2 cellular contexts compared by ENCODE assay signal in the genomic region with DNA sequence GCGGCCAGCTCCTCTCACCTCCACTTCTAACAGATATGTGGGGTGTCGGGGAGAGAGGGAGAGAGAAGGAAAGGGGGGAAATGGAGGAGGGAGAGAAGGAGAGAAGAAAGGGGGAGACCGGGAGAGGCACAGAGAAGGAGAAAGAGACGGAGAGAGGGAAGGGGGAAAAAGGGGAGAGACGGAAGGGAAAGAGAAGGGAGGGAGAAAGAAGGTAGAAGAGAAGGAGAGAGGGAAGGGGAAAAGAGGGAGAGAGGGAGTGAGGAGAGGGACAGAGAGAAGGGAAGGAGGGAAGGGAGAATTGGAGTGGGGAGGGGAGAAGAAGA.
TF ChIP-seq lines count a peak whose summit lies in the region.

No MANE protein-coding gene starts in this region.

TF ChIP-seq in GM23338, 12 proteins besides CTCF, POLR2A, EP300 and RAD21 (continued from another document):
- TF ChIP-seq, protein P1, sequence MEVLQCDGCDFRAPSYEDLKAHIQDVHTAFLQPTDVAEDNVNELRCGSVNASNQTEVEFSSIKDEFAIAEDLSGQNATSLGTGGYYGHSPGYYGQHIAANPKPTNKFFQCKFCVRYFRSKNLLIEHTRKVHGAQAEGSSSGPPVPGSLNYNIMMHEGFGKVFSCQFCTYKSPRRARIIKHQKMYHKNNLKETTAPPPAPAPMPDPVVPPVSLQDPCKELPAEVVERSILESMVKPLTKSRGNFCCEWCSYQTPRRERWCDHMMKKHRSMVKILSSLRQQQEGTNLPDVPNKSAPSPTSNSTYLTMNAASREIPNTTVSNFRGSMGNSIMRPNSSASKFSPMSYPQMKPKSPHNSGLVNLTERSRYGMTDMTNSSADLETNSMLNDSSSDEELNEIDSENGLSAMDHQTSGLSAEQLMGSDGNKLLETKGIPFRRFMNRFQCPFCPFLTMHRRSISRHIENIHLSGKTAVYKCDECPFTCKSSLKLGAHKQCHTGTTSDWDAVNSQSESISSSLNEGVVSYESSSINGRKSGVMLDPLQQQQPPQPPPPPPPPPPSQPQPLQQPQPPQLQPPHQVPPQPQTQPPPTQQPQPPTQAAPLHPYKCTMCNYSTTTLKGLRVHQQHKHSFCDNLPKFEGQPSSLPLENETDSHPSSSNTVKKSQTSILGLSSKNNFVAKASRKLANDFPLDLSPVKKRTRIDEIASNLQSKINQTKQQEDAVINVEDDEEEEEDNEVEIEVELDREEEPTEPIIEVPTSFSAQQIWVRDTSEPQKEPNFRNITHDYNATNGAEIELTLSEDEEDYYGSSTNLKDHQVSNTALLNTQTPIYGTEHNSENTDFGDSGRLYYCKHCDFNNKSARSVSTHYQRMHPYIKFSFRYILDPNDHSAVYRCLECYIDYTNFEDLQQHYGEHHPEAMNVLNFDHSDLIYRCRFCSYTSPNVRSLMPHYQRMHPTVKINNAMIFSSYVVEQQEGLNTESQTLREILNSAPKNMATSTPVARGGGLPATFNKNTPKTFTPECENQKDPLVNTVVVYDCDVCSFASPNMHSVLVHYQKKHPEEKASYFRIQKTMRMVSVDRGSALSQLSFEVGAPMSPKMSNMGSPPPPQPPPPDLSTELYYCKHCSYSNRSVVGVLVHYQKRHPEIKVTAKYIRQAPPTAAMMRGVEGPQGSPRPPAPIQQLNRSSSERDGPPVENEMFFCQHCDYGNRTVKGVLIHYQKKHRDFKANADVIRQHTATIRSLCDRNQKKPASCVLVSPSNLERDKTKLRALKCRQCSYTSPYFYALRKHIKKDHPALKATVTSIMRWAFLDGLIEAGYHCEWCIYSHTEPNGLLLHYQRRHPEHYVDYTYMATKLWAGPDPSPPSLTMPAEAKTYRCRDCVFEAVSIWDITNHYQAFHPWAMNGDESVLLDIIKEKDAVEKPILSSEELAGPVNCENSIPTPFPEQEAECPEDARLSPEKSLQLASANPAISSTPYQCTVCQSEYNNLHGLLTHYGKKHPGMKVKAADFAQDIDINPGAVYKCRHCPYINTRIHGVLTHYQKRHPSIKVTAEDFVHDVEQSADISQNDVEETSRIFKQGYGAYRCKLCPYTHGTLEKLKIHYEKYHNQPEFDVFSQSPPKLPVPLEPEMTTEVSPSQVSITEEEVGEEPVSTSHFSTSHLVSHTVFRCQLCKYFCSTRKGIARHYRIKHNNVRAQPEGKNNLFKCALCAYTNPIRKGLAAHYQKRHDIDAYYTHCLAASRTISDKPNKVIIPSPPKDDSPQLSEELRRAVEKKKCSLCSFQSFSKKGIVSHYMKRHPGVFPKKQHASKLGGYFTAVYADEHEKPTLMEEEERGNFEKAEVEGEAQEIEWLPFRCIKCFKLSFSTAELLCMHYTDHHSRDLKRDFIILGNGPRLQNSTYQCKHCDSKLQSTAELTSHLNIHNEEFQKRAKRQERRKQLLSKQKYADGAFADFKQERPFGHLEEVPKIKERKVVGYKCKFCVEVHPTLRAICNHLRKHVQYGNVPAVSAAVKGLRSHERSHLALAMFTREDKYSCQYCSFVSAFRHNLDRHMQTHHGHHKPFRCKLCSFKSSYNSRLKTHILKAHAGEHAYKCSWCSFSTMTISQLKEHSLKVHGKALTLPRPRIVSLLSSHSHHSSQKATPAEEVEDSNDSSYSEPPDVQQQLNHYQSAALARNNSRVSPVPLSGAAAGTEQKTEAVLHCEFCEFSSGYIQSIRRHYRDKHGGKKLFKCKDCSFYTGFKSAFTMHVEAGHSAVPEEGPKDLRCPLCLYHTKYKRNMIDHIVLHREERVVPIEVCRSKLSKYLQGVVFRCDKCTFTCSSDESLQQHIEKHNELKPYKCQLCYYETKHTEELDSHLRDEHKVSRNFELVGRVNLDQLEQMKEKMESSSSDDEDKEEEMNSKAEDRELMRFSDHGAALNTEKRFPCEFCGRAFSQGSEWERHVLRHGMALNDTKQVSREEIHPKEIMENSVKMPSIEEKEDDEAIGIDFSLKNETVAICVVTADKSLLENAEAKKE (CRISPR knock-in tag; IDR thresholded peaks at IDR 0.05) = no peak
- TF ChIP-seq STAT1 (IDR thresholded peaks at IDR 0.05; ENCODE audit: unreplicated experiment) (no peak), CREB1 (CRISPR knock-in tag; IDR thresholded peaks at IDR 0.05; ENCODE audit: low read depth) (no peak), ZNF331 (CRISPR knock-in tag; IDR thresholded peaks at IDR 0.05; ENCODE audit: low read depth) (no peak), NANOG (IDR thresholded peaks at IDR 0.05; ENCODE audit: borderline replicate concordance) (no peak), ZNF114 (CRISPR knock-in tag; IDR thresholded peaks at IDR 0.05) (no peak), EZH2phosphoT487 (IDR thresholded peaks at IDR 0.05; ENCODE audit: unreplicated experiment) (no peak), POLR2AphosphoS5 (IDR thresholded peaks at IDR 0.05; ENCODE audit: low read depth) (no peak), JUNB (IDR thresholded peaks at IDR 0.05; ENCODE audit: unreplicated experiment) (no peak)
- TF ChIP-seq, protein P2, sequence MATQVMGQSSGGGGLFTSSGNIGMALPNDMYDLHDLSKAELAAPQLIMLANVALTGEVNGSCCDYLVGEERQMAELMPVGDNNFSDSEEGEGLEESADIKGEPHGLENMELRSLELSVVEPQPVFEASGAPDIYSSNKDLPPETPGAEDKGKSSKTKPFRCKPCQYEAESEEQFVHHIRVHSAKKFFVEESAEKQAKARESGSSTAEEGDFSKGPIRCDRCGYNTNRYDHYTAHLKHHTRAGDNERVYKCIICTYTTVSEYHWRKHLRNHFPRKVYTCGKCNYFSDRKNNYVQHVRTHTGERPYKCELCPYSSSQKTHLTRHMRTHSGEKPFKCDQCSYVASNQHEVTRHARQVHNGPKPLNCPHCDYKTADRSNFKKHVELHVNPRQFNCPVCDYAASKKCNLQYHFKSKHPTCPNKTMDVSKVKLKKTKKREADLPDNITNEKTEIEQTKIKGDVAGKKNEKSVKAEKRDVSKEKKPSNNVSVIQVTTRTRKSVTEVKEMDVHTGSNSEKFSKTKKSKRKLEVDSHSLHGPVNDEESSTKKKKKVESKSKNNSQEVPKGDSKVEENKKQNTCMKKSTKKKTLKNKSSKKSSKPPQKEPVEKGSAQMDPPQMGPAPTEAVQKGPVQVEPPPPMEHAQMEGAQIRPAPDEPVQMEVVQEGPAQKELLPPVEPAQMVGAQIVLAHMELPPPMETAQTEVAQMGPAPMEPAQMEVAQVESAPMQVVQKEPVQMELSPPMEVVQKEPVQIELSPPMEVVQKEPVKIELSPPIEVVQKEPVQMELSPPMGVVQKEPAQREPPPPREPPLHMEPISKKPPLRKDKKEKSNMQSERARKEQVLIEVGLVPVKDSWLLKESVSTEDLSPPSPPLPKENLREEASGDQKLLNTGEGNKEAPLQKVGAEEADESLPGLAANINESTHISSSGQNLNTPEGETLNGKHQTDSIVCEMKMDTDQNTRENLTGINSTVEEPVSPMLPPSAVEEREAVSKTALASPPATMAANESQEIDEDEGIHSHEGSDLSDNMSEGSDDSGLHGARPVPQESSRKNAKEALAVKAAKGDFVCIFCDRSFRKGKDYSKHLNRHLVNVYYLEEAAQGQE (IDR thresholded peaks at IDR 0.05; ENCODE audit: unreplicated experiment) = no peak
- TF ChIP-seq, protein P3, sequence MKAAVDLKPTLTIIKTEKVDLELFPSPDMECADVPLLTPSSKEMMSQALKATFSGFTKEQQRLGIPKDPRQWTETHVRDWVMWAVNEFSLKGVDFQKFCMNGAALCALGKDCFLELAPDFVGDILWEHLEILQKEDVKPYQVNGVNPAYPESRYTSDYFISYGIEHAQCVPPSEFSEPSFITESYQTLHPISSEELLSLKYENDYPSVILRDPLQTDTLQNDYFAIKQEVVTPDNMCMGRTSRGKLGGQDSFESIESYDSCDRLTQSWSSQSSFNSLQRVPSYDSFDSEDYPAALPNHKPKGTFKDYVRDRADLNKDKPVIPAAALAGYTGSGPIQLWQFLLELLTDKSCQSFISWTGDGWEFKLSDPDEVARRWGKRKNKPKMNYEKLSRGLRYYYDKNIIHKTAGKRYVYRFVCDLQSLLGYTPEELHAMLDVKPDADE (IDR thresholded peaks at IDR 0.05) = no peak

TF ChIP-seq in WTC11, 78 proteins besides CTCF, POLR2A, EP300 and RAD21 (continued from another document):
- TF ChIP-seq, protein P4, sequence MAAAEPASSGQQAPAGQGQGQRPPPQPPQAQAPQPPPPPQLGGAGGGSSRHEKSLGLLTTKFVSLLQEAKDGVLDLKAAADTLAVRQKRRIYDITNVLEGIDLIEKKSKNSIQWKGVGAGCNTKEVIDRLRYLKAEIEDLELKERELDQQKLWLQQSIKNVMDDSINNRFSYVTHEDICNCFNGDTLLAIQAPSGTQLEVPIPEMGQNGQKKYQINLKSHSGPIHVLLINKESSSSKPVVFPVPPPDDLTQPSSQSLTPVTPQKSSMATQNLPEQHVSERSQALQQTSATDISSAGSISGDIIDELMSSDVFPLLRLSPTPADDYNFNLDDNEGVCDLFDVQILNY (CRISPR knock-in tag; IDR thresholded peaks at IDR 0.05) = no peak
- TF ChIP-seq FOXK1 (CRISPR knock-in tag; IDR thresholded peaks at IDR 0.05) (no peak), ZBTB21 (CRISPR knock-in tag; IDR thresholded peaks at IDR 0.05; ENCODE audit: borderline replicate concordance) (no peak)
- TF ChIP-seq, protein P5, sequence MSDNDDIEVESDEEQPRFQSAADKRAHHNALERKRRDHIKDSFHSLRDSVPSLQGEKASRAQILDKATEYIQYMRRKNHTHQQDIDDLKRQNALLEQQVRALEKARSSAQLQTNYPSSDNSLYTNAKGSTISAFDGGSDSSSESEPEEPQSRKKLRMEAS (CRISPR knock-in tag; IDR thresholded peaks at IDR 0.05) = no peak
TF ChIP-seq in WTC11: peak in this region for 0.
